In the genomic region with DNA sequence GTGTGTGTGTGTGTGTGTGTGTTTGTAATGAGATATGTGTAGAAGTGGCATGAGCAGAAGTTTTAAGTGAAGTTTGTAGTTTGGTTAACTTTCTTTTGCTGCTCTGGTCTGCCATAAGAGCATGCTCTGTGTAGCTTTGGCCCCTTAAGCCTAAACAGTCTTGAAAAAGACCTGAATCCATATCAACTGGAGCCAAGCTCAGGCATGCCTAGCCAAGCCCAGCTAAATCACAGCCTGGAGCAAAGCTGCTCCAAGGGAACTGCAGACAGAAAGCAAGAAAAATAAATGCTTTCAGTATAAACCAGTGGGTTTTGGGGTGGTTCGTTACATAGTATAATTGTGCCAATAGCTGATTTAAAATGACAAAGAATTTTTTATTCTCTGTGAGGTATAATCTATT, we compare ENCODE assay signal across 2 cellular contexts.
TF ChIP-seq lines count a peak whose summit lies in the region.

No MANE protein-coding gene starts in this region.

TF ChIP-seq in GM23338, 12 proteins besides CTCF, POLR2A, EP300 and RAD21 (continued from another document):
- no peak for TF ChIP-seq JUNB (IDR thresholded peaks at IDR 0.05; ENCODE audit: unreplicated experiment)

TF ChIP-seq in WTC11, 78 proteins besides CTCF, POLR2A, EP300 and RAD21 (continued from another document):
- TF ChIP-seq, protein P1, sequence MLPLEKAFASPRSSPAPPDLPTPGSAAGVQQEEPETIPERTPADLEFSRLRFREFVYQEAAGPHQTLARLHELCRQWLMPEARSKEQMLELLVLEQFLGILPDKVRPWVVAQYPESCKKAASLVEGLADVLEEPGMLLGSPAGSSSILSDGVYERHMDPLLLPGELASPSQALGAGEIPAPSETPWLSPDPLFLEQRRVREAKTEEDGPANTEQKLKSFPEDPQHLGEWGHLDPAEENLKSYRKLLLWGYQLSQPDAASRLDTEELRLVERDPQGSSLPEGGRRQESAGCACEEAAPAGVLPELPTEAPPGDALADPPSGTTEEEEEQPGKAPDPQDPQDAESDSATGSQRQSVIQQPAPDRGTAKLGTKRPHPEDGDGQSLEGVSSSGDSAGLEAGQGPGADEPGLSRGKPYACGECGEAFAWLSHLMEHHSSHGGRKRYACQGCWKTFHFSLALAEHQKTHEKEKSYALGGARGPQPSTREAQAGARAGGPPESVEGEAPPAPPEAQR (CRISPR knock-in tag; IDR thresholded peaks at IDR 0.05): no peak
- TF ChIP-seq RELA (CRISPR knock-in tag; IDR thresholded peaks at IDR 0.05; ENCODE audit: borderline replicate concordance): no peak
- TF ChIP-seq GRHL2 (CRISPR knock-in tag; IDR thresholded peaks at IDR 0.05; ENCODE audit: insufficient replicate concordance, severe bottlenecking): no peak
- TF ChIP-seq NFE2L1 (CRISPR knock-in tag; IDR thresholded peaks at IDR 0.05): no peak
